Comparison of ENCODE assay signal across 8 cellular contexts in genomic region chr19:56207581-56207980, GRCh38. TPM values are rescaled to one million over a fixed set of nuclear protein-coding genes. Genes with fewer than 3 reads are reported as not detected.
"Had no signal": no experiment of that assay in that cellular context is flagged by ENCODE, and none has a peak within 500 bp of the region (broad histone marks: within the 10 kb centered on the region; RNA-seq: fewer than 3 reads in every experiment).

No MANE protein-coding gene starts in this region.

RNA-seq across cellular contexts. Expression of gene ZSCAN5C, which starts 5.5 kb away (rescaled TPM):
- total RNA-seq: LHCN-M2, M059J, PC-9, Right ventricle myocardium inferior, RPMI7951, SJCRH30, SK-MEL-5, T-cell had no signal

RNA-seq across cellular contexts. Expression of gene ZSCAN5B, which starts 10.0 kb away (rescaled TPM):
- total RNA-seq: LHCN-M2, M059J, PC-9, Right ventricle myocardium inferior, RPMI7951, SK-MEL-5, T-cell had no signal

RNA-seq across cellular contexts. Expression of gene GALP, which starts 31.8 kb away (rescaled TPM):
- total RNA-seq: LHCN-M2, M059J, PC-9, Right ventricle myocardium inferior, RPMI7951, SJCRH30, SK-MEL-5, T-cell had no signal
